Comparison of ENCODE assay signal across 7 cellular contexts in the genomic region with DNA sequence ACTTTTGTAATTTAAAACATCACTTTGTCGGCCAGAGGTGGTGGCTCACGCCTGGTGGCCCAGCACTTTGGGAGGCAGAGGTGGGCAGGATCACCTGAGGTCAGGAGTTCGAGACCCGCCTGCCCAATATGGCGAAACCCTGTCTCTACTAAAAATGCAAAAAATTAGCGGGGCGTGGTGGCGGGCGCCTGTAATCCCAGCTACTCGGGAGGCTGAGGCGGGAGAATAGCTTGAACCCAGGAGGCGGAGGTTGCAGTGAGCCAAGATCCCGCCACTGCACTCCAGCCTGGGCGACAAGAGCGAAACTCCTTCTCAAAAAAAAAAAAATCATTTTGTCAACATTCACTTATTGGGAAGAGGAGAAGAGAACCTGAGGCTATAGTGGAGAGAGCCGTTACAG. TPM values are rescaled to one million over a fixed set of nuclear protein-coding genes. Genes with fewer than 3 reads are reported as not detected.
DNase-seq lines count a peak whose midpoint lies in the region; ATAC-seq and TF ChIP-seq lines count a peak whose summit lies in the region.
"Not testable (repeated sequence)": the region's sequence is repeated elsewhere in the genome, so short reads cannot be mapped to it uniquely, and the experiment has no call there.

No MANE protein-coding gene starts in this region.

- peak overlapping the region; percentile 86 for H3K4me2 ChIP-seq in PC-9

- peak overlapping the region; percentile 95 for H2AFZ ChIP-seq in PC-9

- TF ChIP-seq CTCF in GM12865 (IDR thresholded peaks at IDR 0.05; ENCODE audit: insufficient read depth, low read depth, low read length, missing control alignments); PC-9 (conservative IDR thresholded peaks at IDR 0.05); heart right ventricle (IDR thresholded peaks at IDR 0.05): not testable (repeated sequence)

- not testable (repeated sequence) for H4K20me1 ChIP-seq in PC-9 (ENCODE audit: insufficient read depth)

- H3K27ac Mint-ChIP-seq in activated T-helper 17 cell treated with anti-CD3 and anti-CD28 coated beads, Interleukin-2, amount 50 U/mL, for 72 hours = peak overlapping the region; percentile 88

- not testable (repeated sequence) for H3F3A ChIP-seq in PC-9 (ENCODE audit: insufficient read depth, low read depth)

- H3K4me1 Mint-ChIP-seq in activated T-helper 17 cell treated with anti-CD3 and anti-CD28 coated beads, Interleukin-2, amount 50 U/mL, for 72 hours = peaks cover 21% of the 10 kb centered on the region

- not testable (repeated sequence) for H3K9me3 Mint-ChIP-seq in activated T-helper 17 cell treated with anti-CD3 and anti-CD28 coated beads, Interleukin-2, amount 50 U/mL, for 72 hours

- not testable (repeated sequence) for H3K36me3 ChIP-seq in PC-9 (ENCODE audit: low read depth); muscle layer of duodenum (ENCODE audit: control insufficient read depth in 1 of 2, insufficient read depth in 2 of 2, low read length in 2 of 2); skeletal muscle tissue (ENCODE audit: control insufficient read depth in 3 of 3, insufficient read depth in 3 of 3, low read length in 3 of 3)
- peaks cover 0 to 16% (median 0%) of the 10 kb centered on the region in 9 donors for H3K36me3 ChIP-seq in heart right ventricle

- H3K4me1 ChIP-seq in PC-9 (replicated peaks; ENCODE audit: insufficient read depth) (peaks cover 15% of the 10 kb centered on the region), heart right ventricle (peaks cover 11 to 31% (median 24%) of the 10 kb centered on the region in 9 donors), muscle layer of duodenum (ENCODE audit: control insufficient read depth in 1 of 2, insufficient read depth in 2 of 2, low read length in 2 of 2) (peaks cover 17 to 18% of the 10 kb centered on the region in 2 donors), skeletal muscle tissue (ENCODE audit: control insufficient read depth in 3 of 3, insufficient read depth in 3 of 3, low read length in 3 of 3) (peaks cover 14 to 24% (median 16%) of the 10 kb centered on the region in 3 donors)

- DNase-seq in GM12865 (ENCODE audit: low read depth); PC-9; heart right ventricle: not testable (repeated sequence)

- H3K79me2 ChIP-seq in PC-9 (ENCODE audit: low read depth) = peaks cover 36% of the 10 kb centered on the region

- not testable (repeated sequence) for H3K36me3 Mint-ChIP-seq in activated T-helper 17 cell treated with anti-CD3 and anti-CD28 coated beads, Interleukin-2, amount 50 U/mL, for 72 hours (ENCODE audit: low read depth)

- not testable (repeated sequence) for H3K27ac ChIP-seq in PC-9
- H3K27ac ChIP-seq in cingulate gyrus (ENCODE audit: low read depth, low read length) = peak overlapping the region; percentile 42
- H3K27ac ChIP-seq in heart right ventricle = peak overlapping the region in 9 of 10 donors; percentile 82 to 95 (median 93)
- H3K27ac ChIP-seq in muscle layer of duodenum (ENCODE audit: low read length) = peak overlapping the region; percentile 91
- peak overlapping the region; percentile 85 for H3K27ac ChIP-seq in skeletal muscle tissue (ENCODE audit: low read depth, low read length)

- intact Hi-C loops in PC-9 (cut with micrococcal nuclease; ENCODE audit: unreplicated experiment) = not testable (repeated sequence)
- intact Hi-C loops in heart right ventricle (cut with DNase I) = loop anchor here in 2 of 10 donors (5.0 kb wide), 1 partner anchor 35 kb away; the partner anchor contains the start of gene DCAF1 (in 2 of the 2)

- CTCF ChIA-PET in PC-9 (lab: Charles Lee) = interaction anchor here (0.6 kb wide), 1 partner anchor 38 kb away, joined by 4 read pairs; the partner anchor contains the start of gene DCAF1

- H3K27me3 ChIP-seq in PC-9 (ENCODE audit: insufficient read depth, low read depth); heart right ventricle; muscle layer of duodenum (ENCODE audit: low read depth, low read length); skeletal muscle tissue (ENCODE audit: control insufficient read depth in 3 of 3, insufficient read depth in 3 of 3, low read length in 3 of 3): not testable (repeated sequence)

- not testable (repeated sequence) for H3K9me2 ChIP-seq in PC-9 (ENCODE audit: insufficient read depth)

- H3K27me3 Mint-ChIP-seq in activated T-helper 17 cell treated with anti-CD3 and anti-CD28 coated beads, Interleukin-2, amount 50 U/mL, for 72 hours = not testable (repeated sequence)

- BruUV-seq in PC-9 (replicated peaks; lab: Mats Ljungman, UMichigan) = not testable (repeated sequence)

- WGBS in heart right ventricle, 2 donors = 84 to 86% methylated on average over 16 of the region's 16 CpGs

- H3K4me3 Mint-ChIP-seq in activated T-helper 17 cell treated with anti-CD3 and anti-CD28 coated beads, Interleukin-2, amount 50 U/mL, for 72 hours = peak overlapping the region; percentile 80

- ATAC-seq in activated T-helper 17 cell treated with anti-CD3 and anti-CD28 coated beads, Interleukin-2, amount 50 U/mL, for 72 hours (replicated peaks); heart right ventricle: not testable (repeated sequence)

- H3K4me3 ChIP-seq in GM12865 (ENCODE audit: low read depth, low read length) (peak overlapping the region; percentile 99), PC-9 (peak overlapping the region; percentile 71), heart right ventricle (peak overlapping the region in 9 of 10 donors; percentile 82 to 98 (median 96)), muscle layer of duodenum (ENCODE audit: low read depth in 1 of 2, low read length in 2 of 2) (peak overlapping the region; percentile 94 to 96), skeletal muscle tissue (ENCODE audit: low read length in 3 of 3) (peak overlapping the region; percentile 90 to 92 (median 92))

- POLR2A ChIA-PET in PC-9 (lab: Charles Lee; ENCODE audit: unreplicated experiment) = interaction anchor here (0.7 kb wide), 1 partner anchor 143 kb away, joined by 9 read pairs; no protein-coding TSS in a partner anchor

- peak overlapping the region; percentile 89 to 93 (median 91) for H3K9ac ChIP-seq in skeletal muscle tissue (ENCODE audit: low read depth in 1 of 3, low read length in 3 of 3)

- H3K9me3 ChIP-seq in PC-9 (ENCODE audit: insufficient read depth, low read depth); heart right ventricle; muscle layer of duodenum (ENCODE audit: control insufficient read depth in 1 of 2, low read length in 2 of 2); skeletal muscle tissue (ENCODE audit: control insufficient read depth in 3 of 3, low read length in 3 of 3): not testable (repeated sequence)

RNA-seq across cellular contexts. Expression of gene RAD54L2, which starts 0.9 kb away (rescaled TPM):
- 19.2 and 22.6 TPM in 2 replicates for total RNA-seq in PC-9 (2021)
- 10 to 100 TPM; 15.3 to 26.8 TPM for total RNA-seq in activated T-helper 17 cell treated with anti-CD3 and anti-CD28 coated beads, Interleukin-2, amount 50 U/mL, for 72 hours
- 10 to 100 TPM; 11.5 to 14.5 (median 13.4) TPM for total RNA-seq in heart right ventricle
- polyA plus RNA-seq in heart right ventricle = 1 to 10 TPM; 1.8 to 7.4 TPM
- 18.3 TPM for total RNA-seq in skeletal muscle tissue

RNA-seq across cellular contexts. Expression of gene DCAF1, which starts 37.8 kb away (rescaled TPM):
- total RNA-seq in PC-9 (2021) (19.8 and 28.2 TPM in 2 replicates), heart right ventricle (10 to 100 TPM; 10.9 to 18.5 (median 15.3) TPM), skeletal muscle tissue (15.1 TPM)
- 10 to 100 TPM; 29.3 to 39.2 TPM for total RNA-seq in activated T-helper 17 cell treated with anti-CD3 and anti-CD28 coated beads, Interleukin-2, amount 50 U/mL, for 72 hours
- polyA plus RNA-seq in heart right ventricle = 1 to 10 TPM; 4.7 to 7.2 TPM
